8 cellular contexts compared by ENCODE assay signal in genomic region chr19:40751065-40751923, GRCh38. TPM values are rescaled to one million over a fixed set of nuclear protein-coding genes. Genes with fewer than 3 reads are reported as not detected.
DNase-seq lines count a peak whose midpoint lies in the region; TF ChIP-seq lines count a peak whose summit lies in the region.

Gene SNRPA (plus strand): TSS chr19:40751203. CDS start chr19:40751409, 206 bp downstream.

- H3K9me2 ChIP-seq in MM.1S (replicated peaks; ENCODE audit: insufficient read depth, low read length) = no peaks in the 10 kb centered on the region

- peaks cover 4% of the 10 kb centered on the region for H3K27me3 Mint-ChIP-seq in neural crest cell (ENCODE audit: low read depth)

- peak within 1 kb of the TSS; percentile 61 for H2AFZ ChIP-seq in MM.1S (ENCODE audit: low read length)

- no peaks in the 10 kb centered on the region for H3K9me3 Mint-ChIP-seq in neural crest cell

- H3K27me3 ChIP-seq in HAP-1 (ENCODE audit: low read depth) = no peaks in the 10 kb centered on the region
- no peaks in the 10 kb centered on the region for H3K27me3 ChIP-seq in MM.1S (replicated peaks; ENCODE audit: insufficient read depth, low read length)

- H3K9me3 ChIP-seq in HAP-1 (no peaks in the 10 kb centered on the region), MM.1S (replicated peaks; ENCODE audit: insufficient read depth, low read length) (no peaks in the 10 kb centered on the region)

- peak within 1 kb of the TSS; percentile 95 for H3K9ac ChIP-seq in MM.1S (ENCODE audit: low read length)

- H3K4me3 Mint-ChIP-seq in neural crest cell = peak within 1 kb of the TSS; percentile 90

- peak within 1 kb of the TSS; percentile 84 for H3K27ac ChIP-seq in MM.1S (ENCODE audit: low read length)

- H3K4me1 Mint-ChIP-seq in neural crest cell = peaks cover 44% of the 10 kb centered on the region

- DNase-seq in ELR (ENCODE audit: low read depth) = peak; percentile 99
- peak; percentile 95 to 99 for DNase-seq in HAP-1 (ENCODE audit: low spot score in 2 of 2)
- DNase-seq in MM.1S = peak; percentile 98
- DNase-seq in SIG-M5 (lab: John Stamatoyannopoulos, UW) = peak; percentile 53
- DNase-seq in activated gamma-delta T cell treated with Interleukin-2 at 50 U/mL for 16 hours = peak; percentile 95
- peak; percentile 96 to 99 for DNase-seq in foreskin fibroblast
- DNase-seq in neural crest cell (ENCODE audit: low read depth, low spot score) = peak; percentile 96
- DNase-seq in stromal cell of bone marrow (ENCODE audit: low read depth) = peak; percentile 97

- peaks cover 22% of the 10 kb centered on the region for H3K4me1 ChIP-seq in HAP-1
- 0 out of 2 replicates have a peak, but pooled peaks cover 9% of the 10 kb centered on the region for H3K4me1 ChIP-seq in MM.1S (ENCODE audit: low read length)

- TF ChIP-seq CTCF in MM.1S (IDR thresholded peaks at IDR 0.05; ENCODE audit: low read length) = no peak
- no peak for TF ChIP-seq CTCF in foreskin fibroblast (IDR thresholded peaks at IDR 0.05; ENCODE audit: low read depth, low read length)
- TF ChIP-seq CTCF in neural crest cell (conservative IDR thresholded peaks at IDR 0.05) = no peak

- in situ Hi-C loops in HAP-1 (cut with MboI; ENCODE audit: low sequenced_read_pairs) = no loop called here

- H4K20me1 ChIP-seq in MM.1S (ENCODE audit: insufficient read depth, low read length) = peaks cover 21% of the 10 kb centered on the region

- peaks cover 6% of the 10 kb centered on the region for H3F3A ChIP-seq in MM.1S (ENCODE audit: insufficient read depth, low read length)

- peak within 1 kb of the TSS; percentile 89 for H3K4me2 ChIP-seq in MM.1S (ENCODE audit: low read depth, low read length)

- peaks cover 64% of the 10 kb centered on the region for H3K79me2 ChIP-seq in MM.1S (ENCODE audit: low read length)

- H3K4me3 ChIP-seq in HAP-1 (peak within 1 kb of the TSS; percentile 74), MM.1S (ENCODE audit: low read length) (peak within 1 kb of the TSS; percentile 83), foreskin fibroblast (ENCODE audit: low read depth in 1 of 2, low read length in 2 of 2) (peak within 1 kb of the TSS; percentile 67 to 77)

- H3K36me3 ChIP-seq in HAP-1 (replicated peaks) = peaks cover 57% of the 10 kb centered on the region
- H3K36me3 ChIP-seq in MM.1S (replicated peaks; ENCODE audit: insufficient read depth, low read length) = no peaks in the 10 kb centered on the region; the same call in 1 of the 2 replicates

- peaks cover 20% of the 10 kb centered on the region for H3K36me3 Mint-ChIP-seq in neural crest cell (ENCODE audit: low read depth)

- H3K27ac Mint-ChIP-seq in neural crest cell (ENCODE audit: unreplicated experiment) = peak within 1 kb of the TSS; percentile 97

RNA-seq across cellular contexts. Expression of gene SNRPA, which starts in this region (rescaled TPM):
- total RNA-seq in neural crest cell = 213 and 214 TPM in 2 replicates

Comparison
In these comparisons a context has a peak if more than half of its experiments do, and no peak if none do; other contexts are left out.
1. Peak in every context shown above with its lines: DNase-seq, H3K4me3 ChIP-seq and H3K27ac ChIP-seq.